In the genomic region with DNA sequence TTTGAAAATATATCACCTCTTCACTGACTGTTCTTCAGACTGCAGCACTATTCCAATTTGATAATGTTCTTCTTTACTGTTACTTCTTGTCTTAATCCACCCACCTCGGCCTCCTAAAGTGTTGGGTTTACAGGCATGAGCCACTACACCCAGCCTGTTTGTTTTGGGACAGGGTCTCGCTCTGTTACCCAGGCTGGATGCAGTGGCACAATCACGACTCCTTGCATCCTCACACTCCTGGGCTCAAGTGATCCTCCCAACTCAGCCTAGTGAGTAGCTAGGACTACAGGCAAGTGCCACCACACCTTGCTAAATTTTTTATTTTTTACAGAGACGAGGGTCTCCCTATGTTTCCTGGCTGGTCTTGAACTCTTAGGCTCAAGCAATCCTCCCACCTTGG, we compare ENCODE assay signal across 24 cellular contexts.
"Had no signal": no experiment of that assay in that cellular context is flagged by ENCODE, and none has a peak within 500 bp of the region (broad histone marks: within the 10 kb centered on the region; RNA-seq: fewer than 3 reads in every experiment).

No MANE protein-coding gene starts in this region.

- H3K36me3 Mint-ChIP-seq: natural killer cell had no signal

- H3K9me3 ChIP-seq: ovary, psoas muscle, sigmoid colon, thoracic aorta, transverse colon, upper lobe of right lung, uterus had no signal

- H3K9me3 Mint-ChIP-seq: immature natural killer cell; memory B cell; natural killer cell; stimulated activated memory B cell treated with anti-CD40 and anti-IgM and Interleukin-4, amounts not matched to agents 10 μg/mL and 1 μg/mL and 100 μg/mL, for 72 hours; stimulated activated naive CD8-positive, alpha-beta T cell treated with anti-CD3 and anti-CD28 coated beads, Interleukin-15, Interleukin-2, amounts not matched to agents 100 ng/mL and 50 ng/mL, for 24 hours had no signal

- H3K4me3 Mint-ChIP-seq: immature natural killer cell; memory B cell; natural killer cell; stimulated activated memory B cell treated with anti-CD40 and anti-IgM and Interleukin-4, amounts not matched to agents 10 μg/mL and 1 μg/mL and 100 μg/mL, for 72 hours; stimulated activated naive CD8-positive, alpha-beta T cell treated with anti-CD3 and anti-CD28 coated beads, Interleukin-15, Interleukin-2, amounts not matched to agents 100 ng/mL and 50 ng/mL, for 24 hours had no signal

- H3K4me1 Mint-ChIP-seq: memory B cell; stimulated activated memory B cell treated with anti-CD40 and anti-IgM and Interleukin-4, amounts not matched to agents 10 μg/mL and 1 μg/mL and 100 μg/mL, for 72 hours had no signal

- H3K27me3 Mint-ChIP-seq: memory B cell; stimulated activated memory B cell treated with anti-CD40 and anti-IgM and Interleukin-4, amounts not matched to agents 10 μg/mL and 1 μg/mL and 100 μg/mL, for 72 hours; stimulated activated naive CD8-positive, alpha-beta T cell treated with anti-CD3 and anti-CD28 coated beads, Interleukin-15, Interleukin-2, amounts not matched to agents 100 ng/mL and 50 ng/mL, for 24 hours had no signal

- H3K27ac Mint-ChIP-seq: natural killer cell; stimulated activated memory B cell treated with anti-CD40 and anti-IgM and Interleukin-4, amounts not matched to agents 10 μg/mL and 1 μg/mL and 100 μg/mL, for 72 hours; stimulated activated naive CD8-positive, alpha-beta T cell treated with anti-CD3 and anti-CD28 coated beads, Interleukin-15, Interleukin-2, amounts not matched to agents 100 ng/mL and 50 ng/mL, for 24 hours had no signal

- H3K27me3 ChIP-seq: ovary, sigmoid colon, transverse colon, upper lobe of right lung, uterus had no signal

- H3K4me3 ChIP-seq: coronary artery, lung, ovary, psoas muscle, sigmoid colon, thoracic aorta, transverse colon, upper lobe of right lung, uterus had no signal

- H3K36me3 ChIP-seq: ovary, uterus had no signal

- DNase-seq: dermis blood vessel endothelial cell; effector memory CD4-positive, alpha-beta T cell; hypothalamus; immature natural killer cell; islet precursor cell; left ventricle myocardium superior; natural killer cell; occipital lobe; ovary; posterior cingulate gyrus; psoas muscle; right cardiac atrium; sigmoid colon; stimulated activated CD4-positive, alpha-beta T cell treated with anti-CD3 and anti-CD28 coated beads, Interleukin-2, amount 100 ng/mL, for 24 hours; stimulated activated CD4-positive, alpha-beta T cell treated with anti-CD3 and anti-CD28 coated beads, Interleukin-4, amount 100 ng/mL, for 24 hours; transverse colon; upper lobe of right lung; uterus had no signal

- ATAC-seq: left ventricle myocardium superior; natural killer cell; right cardiac atrium; stimulated activated memory B cell treated with anti-CD40 and anti-IgM and Interleukin-4, amounts not matched to agents 10 μg/mL and 1 μg/mL and 100 μg/mL, for 72 hours; upper lobe of right lung had no signal
